Comparison of ENCODE assay signal across 18 cellular contexts in genomic region chr7:138075786-138076185, GRCh38. TPM values are rescaled to one million over a fixed set of nuclear protein-coding genes. Genes with fewer than 3 reads are reported as not detected.
"Had no signal": no experiment of that assay in that cellular context is flagged by ENCODE, and none has a peak within 500 bp of the region (broad histone marks: within the 10 kb centered on the region; RNA-seq: fewer than 3 reads in every experiment).

No MANE protein-coding gene starts in this region.

RNA-seq across cellular contexts. Expression of gene AKR1D1, which starts 0.5 kb away (rescaled TPM):
- total RNA-seq: colonic mucosa; dermis blood vessel endothelial cell; dorsolateral prefrontal cortex; esophagus mucosa; esophagus squamous epithelium; glomerular endothelial cell; heart right ventricle; left cardiac atrium; left lung; left ventricle myocardium superior; lower lobe of right lung; lung microvascular endothelial cell; mesenteric fat pad; mesothelial cell of epicardium; mucosa of descending colon; myocyte; naive thymus-derived CD4-positive, alpha-beta T cell had no signal
- polyA plus RNA-seq: heart right ventricle; keratinocyte; naive thymus-derived CD4-positive, alpha-beta T cell had no signal
